29 cellular contexts compared by ENCODE assay signal in the genomic region with DNA sequence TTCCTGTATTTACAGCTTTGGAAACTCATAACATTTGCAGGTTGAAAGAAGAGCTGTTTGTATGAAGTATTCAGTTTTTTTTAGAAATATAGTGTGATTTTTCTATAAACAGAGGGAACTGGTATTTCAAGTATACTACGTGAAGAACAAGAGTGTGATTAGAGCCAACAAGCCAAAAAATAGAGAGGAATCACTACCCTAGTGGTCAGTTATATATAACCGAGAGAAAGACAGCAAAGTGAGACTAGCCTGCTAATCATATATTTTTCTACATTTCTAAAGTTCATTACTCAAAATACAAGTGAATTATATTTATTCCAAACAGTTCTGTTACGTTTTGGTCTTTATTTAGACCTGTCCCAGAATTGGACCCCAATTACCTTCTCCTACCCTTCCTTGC.
DNase-seq lines count a peak whose midpoint lies in the region; ATAC-seq and TF ChIP-seq lines count a peak whose summit lies in the region.
"Had no signal": no experiment of that assay in that cellular context is flagged by ENCODE, and none has a peak within 500 bp of the region (broad histone marks: within the 10 kb centered on the region; RNA-seq: fewer than 3 reads in every experiment).

No MANE protein-coding gene starts in this region.

- H3K27me3 Mint-ChIP-seq in chondrocyte (ENCODE audit: low read depth) (no peaks in the 10 kb centered on the region), neural progenitor cell (ENCODE audit: insufficient read depth, low read depth) (no peaks in the 10 kb centered on the region)
- no peaks in the 10 kb centered on the region for H3K27me3 Mint-ChIP-seq in activated T-helper 1 cell treated with anti-CD3 and anti-CD28 coated beads, Interleukin-12 subunit alpha, Interleukin-12 subunit beta, Interleukin-2, Interleukin-4 antibody, amounts not matched to agents 30 ng/mL and 10 ng/mL and 1 ng/mL, durations not matched to agents 14 hours and 24 hours and 36 hours (ENCODE audit: insufficient read depth)
- H3K27me3 Mint-ChIP-seq: activated CD4-positive, alpha-beta T cell treated with anti-CD3 and anti-CD28 coated beads for 36 hours; activated naive CD8-positive, alpha-beta T cell; T-helper 17 cell had no signal

- CTCF ChIA-PET in A673 (lab: Charles Lee), result no interaction called here

- no peak for ATAC-seq in HG02610 (IDR thresholded peaks at IDR 0.05; ENCODE audit: unreplicated experiment)
- no peak for ATAC-seq in HG03097 (IDR thresholded peaks at IDR 0.05; ENCODE audit: low FRiP score, unreplicated experiment)
- ATAC-seq: activated CD4-positive, alpha-beta T cell treated with anti-CD3 and anti-CD28 coated beads for 36 hours; left lung; T-helper 17 cell had no signal

- H4K20me1 ChIP-seq in neural progenitor cell (ENCODE audit: low read depth), result no peaks in the 10 kb centered on the region

- H3K4me3 Mint-ChIP-seq in chondrocyte (ENCODE audit: unreplicated experiment) (no peak overlapping the region), neural progenitor cell (no peak overlapping the region)
- H3K4me3 Mint-ChIP-seq in activated T-helper 1 cell treated with anti-CD3 and anti-CD28 coated beads, Interleukin-12 subunit alpha, Interleukin-12 subunit beta, Interleukin-2, Interleukin-4 antibody, amounts not matched to agents 30 ng/mL and 10 ng/mL and 1 ng/mL, durations not matched to agents 14 hours and 24 hours and 36 hours, result no peak overlapping the region
- H3K4me3 Mint-ChIP-seq: activated CD4-positive, alpha-beta T cell treated with anti-CD3 and anti-CD28 coated beads for 36 hours; activated naive CD8-positive, alpha-beta T cell; T-helper 17 cell had no signal

- peaks cover 2% of the 10 kb centered on the region for H3K9me3 Mint-ChIP-seq in chondrocyte (ENCODE audit: low read depth)
- H3K9me3 Mint-ChIP-seq in neural progenitor cell, result no peaks in the 10 kb centered on the region
- no peaks in the 10 kb centered on the region for H3K9me3 Mint-ChIP-seq in activated T-helper 1 cell treated with anti-CD3 and anti-CD28 coated beads, Interleukin-12 subunit alpha, Interleukin-12 subunit beta, Interleukin-2, Interleukin-4 antibody, amounts not matched to agents 30 ng/mL and 10 ng/mL and 1 ng/mL, durations not matched to agents 14 hours and 24 hours and 36 hours

- no TSS peak for BruUV-seq in A673 (replicated peaks; lab: Mats Ljungman, UMichigan)

- H3K9me3 ChIP-seq in A673 (ENCODE audit: low read depth, low read length, poor library complexity, severe bottlenecking) (no peaks in the 10 kb centered on the region), neural progenitor cell (ENCODE audit: low read depth) (no peaks in the 10 kb centered on the region)
- H3K9me3 ChIP-seq: ascending aorta, left lung, tibial artery had no signal

- no peak overlapping the region for H3K27ac Mint-ChIP-seq in chondrocyte (ENCODE audit: unreplicated experiment)
- no peak overlapping the region for H3K27ac Mint-ChIP-seq in neural progenitor cell
- H3K27ac Mint-ChIP-seq in activated T-helper 1 cell treated with anti-CD3 and anti-CD28 coated beads, Interleukin-12 subunit alpha, Interleukin-12 subunit beta, Interleukin-2, Interleukin-4 antibody, amounts not matched to agents 30 ng/mL and 10 ng/mL and 1 ng/mL, durations not matched to agents 14 hours and 24 hours and 36 hours, result no peak overlapping the region
- H3K27ac Mint-ChIP-seq: activated CD4-positive, alpha-beta T cell treated with anti-CD3 and anti-CD28 coated beads for 36 hours; activated naive CD8-positive, alpha-beta T cell; T-helper 17 cell had no signal

- no peak overlapping the region for H3K4me3 ChIP-seq in A673 (ENCODE audit: low read depth, low read length, poor library complexity, severe bottlenecking)
- no peak overlapping the region for H3K4me3 ChIP-seq in neural progenitor cell
- H3K4me3 ChIP-seq: ascending aorta, left lung, SK-N-MC, tibial artery had no signal

- peaks cover 8% of the 10 kb centered on the region for H3K36me3 Mint-ChIP-seq in chondrocyte (ENCODE audit: low read depth)
- H3K36me3 Mint-ChIP-seq in neural progenitor cell, result peaks cover 2% of the 10 kb centered on the region
- H3K36me3 Mint-ChIP-seq in activated T-helper 1 cell treated with anti-CD3 and anti-CD28 coated beads, Interleukin-12 subunit alpha, Interleukin-12 subunit beta, Interleukin-2, Interleukin-4 antibody, amounts not matched to agents 30 ng/mL and 10 ng/mL and 1 ng/mL, durations not matched to agents 14 hours and 24 hours and 36 hours (ENCODE audit: low read depth), result no peaks in the 10 kb centered on the region
- H3K36me3 Mint-ChIP-seq: activated naive CD8-positive, alpha-beta T cell had no signal

- H2AFZ ChIP-seq in neural progenitor cell (replicated peaks), result no peak overlapping the region

- POLR2A ChIA-PET in A673 (lab: Charles Lee; ENCODE audit: low non-redundant PET), result no interaction called here

- H3K4me1 ChIP-seq in A673 (ENCODE audit: insufficient read depth, low read length, poor library complexity, severe bottlenecking) (no peaks in the 10 kb centered on the region), neural progenitor cell (no peaks in the 10 kb centered on the region)
- H3K4me1 ChIP-seq: ascending aorta, left lung, tibial artery had no signal

- 0 out of 2 replicates have a peak, but pooled peaks have one; percentile 20 for TF ChIP-seq CTCF in A673 (conservative IDR thresholded peaks at IDR 0.05; ENCODE audit: low read depth, low read length)
- peak; percentile 16 for TF ChIP-seq CTCF in GM12873 (IDR thresholded peaks at IDR 0.05; ENCODE audit: insufficient read depth, low read depth, low read length, missing control alignments)
- peak; percentile 42 for TF ChIP-seq CTCF in chondrocyte (IDR thresholded peaks at IDR 0.05)
- TF ChIP-seq CTCF in neural progenitor cell (IDR thresholded peaks at IDR 0.05), result peak; percentile 38

- no peak overlapping the region for H3K4me2 ChIP-seq in neural progenitor cell

- no peaks in the 10 kb centered on the region for H3K36me3 ChIP-seq in A673 (ENCODE audit: insufficient read depth, low read length, poor library complexity, severe bottlenecking)
- H3K36me3 ChIP-seq in neural progenitor cell, result no peaks in the 10 kb centered on the region
- H3K36me3 ChIP-seq: ascending aorta, left lung, tibial artery had no signal

- H3K79me2 ChIP-seq in neural progenitor cell (ENCODE audit: low read depth), result no peaks in the 10 kb centered on the region

- no peak overlapping the region for H3K27ac ChIP-seq in A673 (ENCODE audit: low read depth, low read length, poor library complexity, severe bottlenecking)
- H3K27ac ChIP-seq in neural progenitor cell, result no peak overlapping the region
- H3K27ac ChIP-seq: ascending aorta, C4-2B, left lung, SK-N-MC, tibial artery had no signal

- H3F3A ChIP-seq in neural progenitor cell (ENCODE audit: low read depth), result no peaks in the 10 kb centered on the region

- intact Hi-C loops in A673 (cut with micrococcal nuclease; ENCODE audit: unreplicated experiment), result no loop called here
- intact Hi-C loops in activated T-helper 1 cell treated with anti-CD3 and anti-CD28 coated beads, Interleukin-12 subunit alpha, Interleukin-12 subunit beta, Interleukin-2, Interleukin-4 antibody, amounts not matched to agents 30 ng/mL and 10 ng/mL and 1 ng/mL, durations not matched to agents 14 hours and 24 hours and 36 hours (cut with micrococcal nuclease), result no loop called here

- no peak overlapping the region for H3K9ac ChIP-seq in neural progenitor cell

- H3K4me1 Mint-ChIP-seq in chondrocyte (ENCODE audit: low read depth) (no peaks in the 10 kb centered on the region), neural progenitor cell (peaks cover 4% of the 10 kb centered on the region)
- no peaks in the 10 kb centered on the region for H3K4me1 Mint-ChIP-seq in activated T-helper 1 cell treated with anti-CD3 and anti-CD28 coated beads, Interleukin-12 subunit alpha, Interleukin-12 subunit beta, Interleukin-2, Interleukin-4 antibody, amounts not matched to agents 30 ng/mL and 10 ng/mL and 1 ng/mL, durations not matched to agents 14 hours and 24 hours and 36 hours (ENCODE audit: low read depth)
- H3K4me1 Mint-ChIP-seq: activated CD4-positive, alpha-beta T cell treated with anti-CD3 and anti-CD28 coated beads for 36 hours; T-helper 17 cell had no signal

- DNase-seq in A673 (ENCODE audit: low spot score), result no peak
- no peak for DNase-seq in chondrocyte (ENCODE audit: low spot score)
- no peak for DNase-seq in neural progenitor cell (ENCODE audit: low spot score)
- DNase-seq in NCI-H128 (lab: John Stamatoyannopoulos, UW; ENCODE audit: unreplicated experiment), result no peak
- DNase-seq in activated T-helper 1 cell treated with anti-CD3 and anti-CD28 coated beads, Interleukin-12 subunit alpha, Interleukin-12 subunit beta, Interleukin-2, Interleukin-4 antibody, amounts not matched to agents 30 ng/mL and 10 ng/mL and 1 ng/mL, durations not matched to agents 14 hours and 24 hours and 36 hours (ENCODE audit: low spot score), result no peak
- DNase-seq: ACHN; activated CD4-positive, alpha-beta T cell treated with anti-CD3 and anti-CD28 coated beads for 36 hours; activated effector memory CD4-positive, alpha-beta T cell treated with Interleukin-2 at 50 U/mL for 16 hours; activated T-cell treated with anti-CD3 and anti-CD28 coated beads for 4 hours; caudate nucleus; GOT3; left lung; mesenchymal stem cell; NCI-H1105; NCI-H2029; NCI-H226; NCI-H748 treated with DMSO at 0.1 percent for 48 hours; RPMI8226; small intestine; stimulated activated CD4-positive, alpha-beta T cell treated with anti-CD3 and anti-CD28 coated beads, Interleukin-2, amount 100 ng/mL, for 24 hours; T-helper 17 cell; tibial artery had no signal

- H3K27me3 ChIP-seq in A673 (replicated peaks; ENCODE audit: insufficient read depth, low read depth, low read length, poor library complexity) (no peaks in the 10 kb centered on the region), neural progenitor cell (no peaks in the 10 kb centered on the region)
- H3K27me3 ChIP-seq: ascending aorta, left lung, tibial artery had no signal
